ENCODE assay signal across 35 cellular contexts in the genomic region with DNA sequence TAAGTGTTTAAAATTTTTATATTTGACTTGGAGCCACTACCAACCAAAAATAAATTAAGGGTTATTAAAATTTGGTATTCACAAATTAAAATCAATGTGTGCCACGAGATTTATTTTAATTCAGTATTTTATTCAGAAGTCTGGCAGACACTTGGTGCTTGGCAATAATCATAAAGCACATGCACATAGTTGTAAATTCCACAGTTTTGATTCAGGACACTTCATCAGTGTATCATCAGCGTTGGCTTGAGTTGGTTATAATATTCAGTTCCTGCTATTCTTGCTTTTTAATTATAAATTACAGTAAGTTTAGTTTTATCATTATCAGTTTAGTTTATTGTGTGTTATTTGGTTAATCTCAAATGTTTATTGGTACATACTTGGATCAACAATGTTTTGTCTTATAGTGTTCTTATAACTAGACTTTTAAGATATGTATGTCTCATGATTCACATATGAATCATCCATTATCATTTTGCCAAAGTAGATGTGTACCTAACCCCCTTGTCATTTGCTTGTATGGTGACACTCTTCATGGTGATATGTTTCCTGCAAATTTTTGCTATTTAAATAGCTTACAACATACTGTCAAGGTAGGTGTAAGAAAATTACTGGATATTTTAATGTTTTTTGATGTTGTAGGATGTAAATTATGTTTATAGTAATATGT.
A peak's percentile ranks its signal among the peaks of the same experiment; 100 is the strongest.
DNase-seq lines count a peak whose midpoint lies in the region; ATAC-seq, FAIRE-seq and TF ChIP-seq lines count a peak whose summit lies in the region.
"Had no signal": no experiment of that assay in that cellular context is flagged by ENCODE, and none has a peak within 500 bp of the region (broad histone marks: within the 10 kb centered on the region; RNA-seq: fewer than 3 reads in every experiment).

No MANE protein-coding gene starts in this region.

- 0 out of 2 replicates have a peak overlapping the region, but pooled peaks have one; percentile 7 for H3K27ac Mint-ChIP-seq in HFFc6
- H3K27ac Mint-ChIP-seq in activated T-helper 1 cell treated with anti-CD3 and anti-CD28 coated beads, Interleukin-12 subunit alpha, Interleukin-12 subunit beta, Interleukin-2, Interleukin-4 antibody, amounts not matched to agents 30 ng/mL and 10 ng/mL and 1 ng/mL, durations not matched to agents 14 hours and 24 hours and 36 hours = no peak overlapping the region
- H3K27ac Mint-ChIP-seq: activated CD4-positive, alpha-beta T cell treated with anti-CD3 and anti-CD28 coated beads, Interleukin-2, amount 10 ng/mL, durations not matched to agents 7 days and 5 days; dendritic cell treated with granulocyte-macrophage colony-stimulating factor and Interleukin-4, amounts not matched to agents 40 ng/mL and 50 ng/mL, for 4 days; endodermal cell; GM23338; natural killer cell; stimulated activated effector memory CD8-positive, alpha-beta T cell treated with anti-CD3 and anti-CD28 coated beads, Interleukin-12 subunit alpha, Interleukin-12 subunit beta, amount 100 ng/mL, for 72 hours; WTC11 had no signal

- H3K9me3 Mint-ChIP-seq in HFFc6 = peaks cover 3% of the 10 kb centered on the region; the same call in 1 of the 2 replicates
- peaks cover 3% of the 10 kb centered on the region for H3K9me3 Mint-ChIP-seq in activated T-helper 1 cell treated with anti-CD3 and anti-CD28 coated beads, Interleukin-12 subunit alpha, Interleukin-12 subunit beta, Interleukin-2, Interleukin-4 antibody, amounts not matched to agents 30 ng/mL and 10 ng/mL and 1 ng/mL, durations not matched to agents 14 hours and 24 hours and 36 hours
- H3K9me3 Mint-ChIP-seq: central memory CD8-positive, alpha-beta T cell; dendritic cell treated with granulocyte-macrophage colony-stimulating factor and Interleukin-4, amounts not matched to agents 40 ng/mL and 50 ng/mL, for 4 days; GM23338; natural killer cell; stimulated activated effector memory CD8-positive, alpha-beta T cell treated with anti-CD3 and anti-CD28 coated beads, Interleukin-12 subunit alpha, Interleukin-12 subunit beta, amount 100 ng/mL, for 72 hours had no signal

- no peak overlapping the region for H3K4me3 Mint-ChIP-seq in HFFc6
- no peak overlapping the region for H3K4me3 Mint-ChIP-seq in activated T-helper 1 cell treated with anti-CD3 and anti-CD28 coated beads, Interleukin-12 subunit alpha, Interleukin-12 subunit beta, Interleukin-2, Interleukin-4 antibody, amounts not matched to agents 30 ng/mL and 10 ng/mL and 1 ng/mL, durations not matched to agents 14 hours and 24 hours and 36 hours
- H3K4me3 Mint-ChIP-seq: activated CD4-positive, alpha-beta T cell treated with anti-CD3 and anti-CD28 coated beads, Interleukin-2, amount 10 ng/mL, durations not matched to agents 7 days and 5 days; central memory CD8-positive, alpha-beta T cell; dendritic cell treated with granulocyte-macrophage colony-stimulating factor and Interleukin-4, amounts not matched to agents 40 ng/mL and 50 ng/mL, for 4 days; endodermal cell; GM23338; natural killer cell; stimulated activated effector memory CD8-positive, alpha-beta T cell treated with anti-CD3 and anti-CD28 coated beads, Interleukin-12 subunit alpha, Interleukin-12 subunit beta, amount 100 ng/mL, for 72 hours; WTC11 had no signal

- ATAC-seq in GM18858 (IDR thresholded peaks at IDR 0.05; ENCODE audit: unreplicated experiment) = no peak
- ATAC-seq: gastroesophageal sphincter; GM23338; left cardiac atrium; mucosa of descending colon; natural killer cell; stimulated activated effector memory CD8-positive, alpha-beta T cell treated with anti-CD3 and anti-CD28 coated beads, Interleukin-12 subunit alpha, Interleukin-12 subunit beta, amount 100 ng/mL, for 72 hours; WTC11 had no signal

- peaks cover 4% of the 10 kb centered on the region; the same call in 1 of the 2 replicates for H3K27me3 Mint-ChIP-seq in HFFc6 (ENCODE audit: insufficient read depth)
- H3K27me3 Mint-ChIP-seq in activated T-helper 1 cell treated with anti-CD3 and anti-CD28 coated beads, Interleukin-12 subunit alpha, Interleukin-12 subunit beta, Interleukin-2, Interleukin-4 antibody, amounts not matched to agents 30 ng/mL and 10 ng/mL and 1 ng/mL, durations not matched to agents 14 hours and 24 hours and 36 hours (ENCODE audit: insufficient read depth) = peaks cover 2% of the 10 kb centered on the region
- H3K27me3 Mint-ChIP-seq: activated CD4-positive, alpha-beta T cell treated with anti-CD3 and anti-CD28 coated beads, Interleukin-2, amount 10 ng/mL, durations not matched to agents 7 days and 5 days; central memory CD8-positive, alpha-beta T cell; dendritic cell treated with granulocyte-macrophage colony-stimulating factor and Interleukin-4, amounts not matched to agents 40 ng/mL and 50 ng/mL, for 4 days had no signal

- TF ChIP-seq CTCF in HFFc6 (IDR thresholded peaks at IDR 0.05) = no peak

- H3K36me3 Mint-ChIP-seq in HFFc6 (ENCODE audit: low read depth) = peaks cover 12% of the 10 kb centered on the region
- H3K36me3 Mint-ChIP-seq in activated T-helper 1 cell treated with anti-CD3 and anti-CD28 coated beads, Interleukin-12 subunit alpha, Interleukin-12 subunit beta, Interleukin-2, Interleukin-4 antibody, amounts not matched to agents 30 ng/mL and 10 ng/mL and 1 ng/mL, durations not matched to agents 14 hours and 24 hours and 36 hours (ENCODE audit: low read depth) = peaks cover 9% of the 10 kb centered on the region
- H3K36me3 Mint-ChIP-seq: natural killer cell had no signal

- peaks cover 53% of the 10 kb centered on the region for H3K4me1 Mint-ChIP-seq in HFFc6 (ENCODE audit: low read depth)
- peaks cover 4% of the 10 kb centered on the region for H3K4me1 Mint-ChIP-seq in activated T-helper 1 cell treated with anti-CD3 and anti-CD28 coated beads, Interleukin-12 subunit alpha, Interleukin-12 subunit beta, Interleukin-2, Interleukin-4 antibody, amounts not matched to agents 30 ng/mL and 10 ng/mL and 1 ng/mL, durations not matched to agents 14 hours and 24 hours and 36 hours (ENCODE audit: low read depth)
- H3K4me1 Mint-ChIP-seq: activated CD4-positive, alpha-beta T cell treated with anti-CD3 and anti-CD28 coated beads, Interleukin-2, amount 10 ng/mL, durations not matched to agents 7 days and 5 days; central memory CD8-positive, alpha-beta T cell; endodermal cell; GM23338; WTC11 had no signal

- FAIRE-seq in TTC549 (lab: Jason Lieb, UNC) = peak; percentile 38

- intact Hi-C loops in activated T-helper 1 cell treated with anti-CD3 and anti-CD28 coated beads, Interleukin-12 subunit alpha, Interleukin-12 subunit beta, Interleukin-2, Interleukin-4 antibody, amounts not matched to agents 30 ng/mL and 10 ng/mL and 1 ng/mL, durations not matched to agents 14 hours and 24 hours and 36 hours (cut with micrococcal nuclease) = no loop called here

- DNase-seq in EH (ENCODE audit: low read depth) (peak; percentile 50), HFFc6 (no peak), iris pigment epithelial cell (ENCODE audit: low read depth) (peak; percentile 28), NCI-H187 (lab: John Stamatoyannopoulos, UW) (no peak)
- no peak for DNase-seq in activated T-helper 1 cell treated with anti-CD3 and anti-CD28 coated beads, Interleukin-12 subunit alpha, Interleukin-12 subunit beta, Interleukin-2, Interleukin-4 antibody, amounts not matched to agents 30 ng/mL and 10 ng/mL and 1 ng/mL, durations not matched to agents 14 hours and 24 hours and 36 hours (ENCODE audit: low spot score)
- no peak for DNase-seq in central memory CD4-positive, alpha-beta T cell
- DNase-seq: activated CD4-positive, alpha-beta T cell treated with anti-CD3 and anti-CD28 coated beads, Interleukin-2, amount 10 ng/mL, durations not matched to agents 7 days and 5 days; activated gamma-delta T cell treated with Interleukin-2 at 50 U/mL for 16 hours; Caco-2; DMS53; endodermal cell; esophagus squamous epithelium; GDM1; left cardiac atrium; mucosa of descending colon; natural killer cell; NCI-H1417; NCI-H2029 treated with DMSO at 0.1 percent for 48 hours; NCI-H2227 treated with DMSO at 0.1 percent for 48 hours; NCI-H526; NK-92 treated with Interleukin-12 subunit alpha and Interleukin-12 subunit beta, amount 100 ng/mL, for 24 hours; occipital lobe; SHP77; sigmoid colon; stimulated activated CD4-positive, alpha-beta T cell treated with anti-CD3 and anti-CD28 coated beads, Interleukin-15, amount 100 ng/mL, for 24 hours; T-helper 9 cell; transverse colon had no signal

Comparison
In these comparisons a context has a peak if more than half of its experiments do, and no peak if none do; other contexts are left out.
1. DNase-seq: peak in EH (single experiment) and iris pigment epithelial cell (single experiment); none in HFFc6 (single experiment), activated T-helper 1 cell treated with anti-CD3 and anti-CD28 coated beads, Interleukin-12 subunit alpha, Interleukin-12 subunit beta, Interleukin-2, Interleukin-4 antibody, amounts not matched to agents 30 ng/mL and 10 ng/mL and 1 ng/mL, durations not matched to agents 14 hours and 24 hours and 36 hours (single experiment), NCI-H187 (0 of 2) and central memory CD4-positive, alpha-beta T cell (single experiment).